Comparison of ENCODE assay signal across 8 cellular contexts in the genomic region with DNA sequence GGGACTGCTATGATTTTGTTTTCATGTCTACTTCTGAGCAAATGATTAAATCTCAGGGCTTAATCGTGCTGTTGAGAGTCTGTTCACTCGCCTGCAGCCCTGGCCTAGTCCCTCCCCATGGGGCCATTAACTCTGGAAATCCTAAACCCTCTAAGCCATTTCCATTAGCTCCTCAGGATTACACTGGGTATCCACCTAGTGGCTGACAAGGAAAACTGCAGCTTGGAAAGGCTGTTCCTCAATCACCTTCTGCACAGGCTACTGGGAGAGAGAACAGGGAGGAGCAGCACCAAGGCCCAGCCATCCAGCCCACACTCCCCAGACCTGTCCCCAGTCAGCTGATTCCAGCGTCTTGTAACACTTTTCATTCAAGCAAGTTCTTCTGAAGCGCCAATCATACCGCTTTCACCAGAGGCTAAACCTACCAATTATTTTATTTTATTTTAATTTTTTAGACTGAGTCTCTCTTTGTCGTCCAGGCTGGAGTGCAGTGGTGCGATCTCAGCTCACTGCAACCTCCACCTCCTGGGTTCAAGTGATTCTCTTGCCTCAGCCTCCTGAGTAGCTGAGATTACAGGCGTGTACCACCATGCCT. TPM values are rescaled to one million over a fixed set of nuclear protein-coding genes. Genes with fewer than 3 reads are reported as not detected.
DNase-seq lines count a peak whose midpoint lies in the region; ATAC-seq, FAIRE-seq and TF ChIP-seq lines count a peak whose summit lies in the region.

No MANE protein-coding gene starts in this region.

- 52% methylated on average over 8 of the region's 8 CpGs for WGBS in liver

- peak overlapping the region; percentile 17; the same call in 1 of the 2 replicates for H2AFZ ChIP-seq in Loucy (ENCODE audit: low read length)

- no peak overlapping the region for H3K4me3 Mint-ChIP-seq in activated CD4-positive, alpha-beta T cell treated with anti-CD3 and anti-CD28 coated beads for 36 hours

- FAIRE-seq in RCC 7860 (lab: Jason Lieb, UNC) = no peak

- no peaks in the 10 kb centered on the region for H3K9me3 ChIP-seq in Loucy (ENCODE audit: insufficient read depth, low read depth, low read length)
- no peaks in the 10 kb centered on the region for H3K9me3 ChIP-seq in liver (ENCODE audit: control insufficient read depth in 4 of 4, low read length in 3 of 4)
- no peaks in the 10 kb centered on the region for H3K9me3 ChIP-seq in upper lobe of right lung

- POLR2A ChIA-PET in activated CD4-positive, alpha-beta T cell treated with anti-CD3 and anti-CD28 coated beads for 36 hours (lab: Charles Lee) = interaction anchor here (0.9 kb wide), 1 partner anchor 75 kb away, joined by 5 read pairs; no protein-coding TSS in a partner anchor

- no peaks in the 10 kb centered on the region for H3K79me2 ChIP-seq in Loucy (ENCODE audit: insufficient read depth, low read length)

- no peaks in the 10 kb centered on the region for H3K36me3 Mint-ChIP-seq in activated CD4-positive, alpha-beta T cell treated with anti-CD3 and anti-CD28 coated beads for 36 hours (ENCODE audit: low read depth)

- H3F3A ChIP-seq in Loucy (ENCODE audit: low read depth) = no peaks in the 10 kb centered on the region

- TF ChIP-seq RAD21 in liver (IDR thresholded peaks at IDR 0.05) = peak; percentile 35 to 75

- H3K4me1 ChIP-seq in Loucy (ENCODE audit: insufficient read depth, low read length, poor library complexity, severe bottlenecking) (no peaks in the 10 kb centered on the region), liver (ENCODE audit: control insufficient read depth in 4 of 4, insufficient read depth in 4 of 4, low read length in 3 of 4) (no peaks in the 10 kb centered on the region), upper lobe of right lung (no peaks in the 10 kb centered on the region)

- CTCF ChIA-PET in activated CD4-positive, alpha-beta T cell treated with anti-CD3 and anti-CD28 coated beads for 36 hours (lab: Charles Lee) = interaction anchor here (0.6 to 14.3 kb wide), 24 partner anchors 9 to 764 kb away, joined by 3 to 463 read pairs (median 5); partner anchors contain the start of gene NEUROD4

- H3K9ac ChIP-seq in Loucy (ENCODE audit: low read depth, low read length, poor library complexity, severe bottlenecking) = no peak overlapping the region
- no peak overlapping the region for H3K9ac ChIP-seq in liver (ENCODE audit: low read depth in 1 of 2, low read length in 2 of 2)

- H3K27me3 Mint-ChIP-seq in activated CD4-positive, alpha-beta T cell treated with anti-CD3 and anti-CD28 coated beads for 36 hours = peaks cover 4% of the 10 kb centered on the region

- no peaks in the 10 kb centered on the region for H3K9me2 ChIP-seq in Loucy (replicated peaks; ENCODE audit: low read depth, low read length)

- no peaks in the 10 kb centered on the region for H3K4me1 Mint-ChIP-seq in activated CD4-positive, alpha-beta T cell treated with anti-CD3 and anti-CD28 coated beads for 36 hours

- H3K4me2 ChIP-seq in Loucy (ENCODE audit: low read depth, low read length, poor library complexity, severe bottlenecking) = no peak overlapping the region

- H3K27ac Mint-ChIP-seq in activated CD4-positive, alpha-beta T cell treated with anti-CD3 and anti-CD28 coated beads for 36 hours = no peak overlapping the region

- H3K4me3 ChIP-seq in Loucy (ENCODE audit: low read length, poor library complexity, severe bottlenecking) = no peak overlapping the region
- H3K4me3 ChIP-seq in liver (ENCODE audit: low read depth in 1 of 3, low read length in 3 of 3) = no peak overlapping the region
- no peak overlapping the region for H3K4me3 ChIP-seq in upper lobe of right lung

- intact Hi-C loops in activated CD4-positive, alpha-beta T cell treated with anti-CD3 and anti-CD28 coated beads for 36 hours (cut with DNase I, micrococcal nuclease) = loop anchor here in 1 of 2 experiments (1.0 kb wide), 2 partner anchors 75 to 214 kb away; partner anchors contain the start of gene MUCL1
- intact Hi-C loops in upper lobe of right lung (cut with DNase I) = loop anchor here (10.0 kb wide), 1 partner anchor 74 kb away; no protein-coding TSS in a partner anchor

- H3K36me3 ChIP-seq in Loucy (ENCODE audit: insufficient read depth, low read length) = no peaks in the 10 kb centered on the region
- no peaks in the 10 kb centered on the region for H3K36me3 ChIP-seq in liver (ENCODE audit: control insufficient read depth in 4 of 4, insufficient read depth in 3 of 4, low read depth in 1 of 4, low read length in 3 of 4)
- H3K36me3 ChIP-seq in upper lobe of right lung = no peaks in the 10 kb centered on the region

- H3K9me3 Mint-ChIP-seq in activated CD4-positive, alpha-beta T cell treated with anti-CD3 and anti-CD28 coated beads for 36 hours (ENCODE audit: low read depth) = no peaks in the 10 kb centered on the region

- peak; percentile 34 for DNase-seq in activated CD4-positive, alpha-beta T cell treated with anti-CD3 and anti-CD28 coated beads for 36 hours
- no peak for DNase-seq in activated CD4-positive, alpha-beta T cell treated with anti-CD3 and anti-CD28 coated beads, Interleukin-2, amount 50 U/mL, for 48 hours
- peak; percentile 35 for DNase-seq in RCC 7860 (ENCODE audit: low spot score)
- DNase-seq in cerebellum (ENCODE audit: low spot score) = peak; percentile 26
- DNase-seq in upper lobe of right lung = no peak

- TF ChIP-seq CTCF in Loucy (conservative IDR thresholded peaks at IDR 0.05; ENCODE audit: low read length) = peak; percentile 84
- peak; percentile 78 for TF ChIP-seq CTCF in liver (IDR thresholded peaks at IDR 0.05; ENCODE audit: low read depth, low read length, missing input control)
- peak; percentile 74 for TF ChIP-seq CTCF in upper lobe of right lung (IDR thresholded peaks at IDR 0.05)

- H3K27ac ChIP-seq in liver (ENCODE audit: low read depth in 1 of 2, low read length in 2 of 2) (no peak overlapping the region), upper lobe of right lung (no peak overlapping the region)

- ATAC-seq in activated CD4-positive, alpha-beta T cell treated with anti-CD3 and anti-CD28 coated beads for 36 hours = peak; percentile 63
- ATAC-seq in GM21723 (IDR thresholded peaks at IDR 0.05; ENCODE audit: unreplicated experiment) (peak; percentile 75), upper lobe of right lung (peak; percentile 93)

- H4K20me1 ChIP-seq in Loucy (ENCODE audit: insufficient read depth, low read length, poor library complexity, severe bottlenecking) = no peaks in the 10 kb centered on the region

- H3K27me3 ChIP-seq in Loucy (ENCODE audit: insufficient read depth, low read length, poor library complexity, severe bottlenecking) (no peaks in the 10 kb centered on the region), liver (ENCODE audit: control insufficient read depth in 4 of 4, insufficient read depth in 4 of 4, low read length in 3 of 4) (no peaks in the 10 kb centered on the region), upper lobe of right lung (peaks cover 11% of the 10 kb centered on the region)

TF ChIP-seq in liver, 16 proteins besides CTCF, POLR2A, EP300 and RAD21:
- TF ChIP-seq JUND (IDR thresholded peaks at IDR 0.05) (no peak), GABPA (IDR thresholded peaks at IDR 0.05 in 1 of 2, conservative IDR thresholded peaks at IDR 0.05 in 1 of 2) (no peak), RXRA (IDR thresholded peaks at IDR 0.05) (no peak)

RNA-seq across cellular contexts. Expression of gene NEUROD4, which starts 48.7 kb away (rescaled TPM):
- not detected for total RNA-seq in activated CD4-positive, alpha-beta T cell treated with anti-CD3 and anti-CD28 coated beads for 36 hours
- 9.9 TPM for total RNA-seq in cerebellum
- total RNA-seq in liver = not detected
- not detected for polyA plus RNA-seq in liver
- total RNA-seq in upper lobe of right lung = not detected

RNA-seq across cellular contexts. Expression of gene OR9K2, which starts 57.7 kb away (rescaled TPM):
- total RNA-seq in activated CD4-positive, alpha-beta T cell treated with anti-CD3 and anti-CD28 coated beads for 36 hours = not detected
- total RNA-seq in cerebellum = not detected
- not detected for total RNA-seq in liver
- not detected for polyA plus RNA-seq in liver
- not detected for total RNA-seq in upper lobe of right lung

Comparison
In these comparisons a context has a peak if more than half of its experiments do, and no peak if none do; other contexts are left out.
1. DNase-seq: peak in activated CD4-positive, alpha-beta T cell treated with anti-CD3 and anti-CD28 coated beads for 36 hours (single experiment), RCC 7860 (single experiment) and cerebellum (single experiment); none in activated CD4-positive, alpha-beta T cell treated with anti-CD3 and anti-CD28 coated beads, Interleukin-2, amount 50 U/mL, for 48 hours (0 of 2) and upper lobe of right lung (single experiment).
2. RNA of gene NEUROD4, which starts 48.7 kb away (total RNA-seq): 9.9 TPM in cerebellum (single experiment); not detected in activated CD4-positive, alpha-beta T cell treated with anti-CD3 and anti-CD28 coated beads for 36 hours, not detected in liver and not detected in upper lobe of right lung (single experiment); every median in the first group is over 10 times any median in the second.
3. Peak in every context shown above with its lines, with median percentiles within 50 percentile points of each other: ATAC-seq and CTCF ChIP-seq.